Comparison of ENCODE assay signal across 18 cellular contexts in genomic region chr13:114090476-114090875, GRCh38. TPM values are rescaled to one million over a fixed set of nuclear protein-coding genes. Genes with fewer than 3 reads are reported as not detected.
DNase-seq lines count a peak whose midpoint lies in the region; ATAC-seq and TF ChIP-seq lines count a peak whose summit lies in the region.
"Had no signal": no experiment of that assay in that cellular context is flagged by ENCODE, and none has a peak within 500 bp of the region (broad histone marks: within the 10 kb centered on the region; RNA-seq: fewer than 3 reads in every experiment).

No MANE protein-coding gene starts in this region.

- no peaks in the 10 kb centered on the region for H3K27me3 ChIP-seq in Peyer's patch
- no peaks in the 10 kb centered on the region for H3K27me3 ChIP-seq in endodermal cell (ENCODE audit: control insufficient read depth, insufficient read depth, low read length, poor library complexity, severe bottlenecking)

- peaks cover 33% of the 10 kb centered on the region for H3K4me1 Mint-ChIP-seq in activated naive CD4-positive, alpha-beta T cell treated with anti-CD3 and anti-CD28 coated beads for 36 hours (ENCODE audit: low read depth)
- H3K4me1 Mint-ChIP-seq in activated naive CD4-positive, alpha-beta T cell treated with anti-CD3 and anti-CD28 coated beads, Interleukin-2, amount 10 ng/mL, durations not matched to agents 7 days and 5 days, result peaks cover 12% of the 10 kb centered on the region
- H3K4me1 Mint-ChIP-seq in endodermal cell, result peaks cover 7% of the 10 kb centered on the region
- peaks cover 22% of the 10 kb centered on the region for H3K4me1 Mint-ChIP-seq in stimulated activated effector memory CD8-positive, alpha-beta T cell treated with anti-CD3 and anti-CD28 coated beads, Interleukin-12 subunit alpha, Interleukin-12 subunit beta, amount 100 ng/mL, for 72 hours

- H3K4me3 ChIP-seq in Peyer's patch (no peak overlapping the region), endodermal cell (ENCODE audit: low read length) (no peak overlapping the region)
- H3K4me3 ChIP-seq: coronary artery, HAP-1, mucosa of descending colon, PC-9 had no signal

- H3K9me3 ChIP-seq in Peyer's patch, result no peaks in the 10 kb centered on the region
- H3K9me3 ChIP-seq in endodermal cell (ENCODE audit: control insufficient read depth, low read length), result peaks cover 31% of the 10 kb centered on the region

- no peak for ATAC-seq in stimulated activated effector memory CD8-positive, alpha-beta T cell treated with anti-CD3 and anti-CD28 coated beads, Interleukin-12 subunit alpha, Interleukin-12 subunit beta, amount 100 ng/mL, for 72 hours
- ATAC-seq in HG03521 (IDR thresholded peaks at IDR 0.05; ENCODE audit: unreplicated experiment), result no peak
- no peak for ATAC-seq in HG02588 (IDR thresholded peaks at IDR 0.05; ENCODE audit: unreplicated experiment)
- ATAC-seq: esophagus mucosa had no signal

- H3K36me3 ChIP-seq in Peyer's patch, result no peaks in the 10 kb centered on the region
- H3K36me3 ChIP-seq in endodermal cell (ENCODE audit: control insufficient read depth, insufficient read depth, low read length), result no peaks in the 10 kb centered on the region
- H3K36me3 ChIP-seq: HAP-1 had no signal

- H3K27me3 Mint-ChIP-seq in activated naive CD4-positive, alpha-beta T cell treated with anti-CD3 and anti-CD28 coated beads for 36 hours (ENCODE audit: low read depth), result no peaks in the 10 kb centered on the region
- no peaks in the 10 kb centered on the region for H3K27me3 Mint-ChIP-seq in activated naive CD4-positive, alpha-beta T cell treated with anti-CD3 and anti-CD28 coated beads, Interleukin-2, amount 10 ng/mL, durations not matched to agents 7 days and 5 days
- H3K27me3 Mint-ChIP-seq in endodermal cell (ENCODE audit: insufficient read depth), result peaks cover 3% of the 10 kb centered on the region

- no peak for DNase-seq in activated naive CD4-positive, alpha-beta T cell treated with anti-CD3 and anti-CD28 coated beads for 36 hours
- DNase-seq in activated naive CD4-positive, alpha-beta T cell treated with anti-CD3 and anti-CD28 coated beads, Interleukin-2, amount 10 ng/mL, durations not matched to agents 7 days and 5 days, result no peak
- DNase-seq in Peyer's patch, result peak; percentile 10 to 62 (median 51)
- peak; percentile 19 for DNase-seq in endodermal cell
- no peak for DNase-seq in stimulated activated effector memory CD8-positive, alpha-beta T cell treated with anti-CD3 and anti-CD28 coated beads, Interleukin-12 subunit alpha, Interleukin-12 subunit beta, amount 100 ng/mL, for 72 hours (ENCODE audit: low spot score in 2 of 2)
- DNase-seq in SKM-1 (lab: John Stamatoyannopoulos, UW; ENCODE audit: unreplicated experiment), result no peak
- DNase-seq: activated T-cell treated with anti-CD3 and anti-CD28 coated beads, Interleukin-2, amount 50 U/mL, for 4 hours; aorta; glutamatergic neuron; NCI-H1694 treated with DMSO at 0.1 percent for 48 hours; NCI-H524; PC-9 had no signal

- H3K9me3 Mint-ChIP-seq in activated naive CD4-positive, alpha-beta T cell treated with anti-CD3 and anti-CD28 coated beads for 36 hours, result peaks cover 40% of the 10 kb centered on the region
- H3K9me3 Mint-ChIP-seq in activated naive CD4-positive, alpha-beta T cell treated with anti-CD3 and anti-CD28 coated beads, Interleukin-2, amount 10 ng/mL, durations not matched to agents 7 days and 5 days, result peaks cover 46% of the 10 kb centered on the region
- peaks cover 42% of the 10 kb centered on the region for H3K9me3 Mint-ChIP-seq in endodermal cell
- peaks cover 18% of the 10 kb centered on the region for H3K9me3 Mint-ChIP-seq in stimulated activated effector memory CD8-positive, alpha-beta T cell treated with anti-CD3 and anti-CD28 coated beads, Interleukin-12 subunit alpha, Interleukin-12 subunit beta, amount 100 ng/mL, for 72 hours

- peaks cover 42% of the 10 kb centered on the region for H3K36me3 Mint-ChIP-seq in activated naive CD4-positive, alpha-beta T cell treated with anti-CD3 and anti-CD28 coated beads for 36 hours (ENCODE audit: low read depth)
- H3K36me3 Mint-ChIP-seq in activated naive CD4-positive, alpha-beta T cell treated with anti-CD3 and anti-CD28 coated beads, Interleukin-2, amount 10 ng/mL, durations not matched to agents 7 days and 5 days, result peaks cover 64% of the 10 kb centered on the region
- H3K36me3 Mint-ChIP-seq in endodermal cell (ENCODE audit: low read depth), result peaks cover 7% of the 10 kb centered on the region
- H3K36me3 Mint-ChIP-seq in stimulated activated effector memory CD8-positive, alpha-beta T cell treated with anti-CD3 and anti-CD28 coated beads, Interleukin-12 subunit alpha, Interleukin-12 subunit beta, amount 100 ng/mL, for 72 hours, result peaks cover 24% of the 10 kb centered on the region

- WGBS in endodermal cell (ENCODE audit: insufficient coverage in 1 of 2, insufficient read length in 1 of 2), 2 experiments, result 84 to 94% methylated on average over 8 to 11 of the region's 11 CpGs

- H3K27ac ChIP-seq in Peyer's patch (no peak overlapping the region), endodermal cell (ENCODE audit: low read depth, low read length) (no peak overlapping the region)
- H3K27ac ChIP-seq: coronary artery, PC-9 had no signal

- peak overlapping the region; percentile 73 for H3K27ac Mint-ChIP-seq in activated naive CD4-positive, alpha-beta T cell treated with anti-CD3 and anti-CD28 coated beads for 36 hours
- H3K27ac Mint-ChIP-seq in activated naive CD4-positive, alpha-beta T cell treated with anti-CD3 and anti-CD28 coated beads, Interleukin-2, amount 10 ng/mL, durations not matched to agents 7 days and 5 days, result no peak overlapping the region
- no peak overlapping the region for H3K27ac Mint-ChIP-seq in endodermal cell
- H3K27ac Mint-ChIP-seq in stimulated activated effector memory CD8-positive, alpha-beta T cell treated with anti-CD3 and anti-CD28 coated beads, Interleukin-12 subunit alpha, Interleukin-12 subunit beta, amount 100 ng/mL, for 72 hours, result peak overlapping the region; percentile 73

- no peak overlapping the region for H3K4me3 Mint-ChIP-seq in activated naive CD4-positive, alpha-beta T cell treated with anti-CD3 and anti-CD28 coated beads for 36 hours
- H3K4me3 Mint-ChIP-seq in activated naive CD4-positive, alpha-beta T cell treated with anti-CD3 and anti-CD28 coated beads, Interleukin-2, amount 10 ng/mL, durations not matched to agents 7 days and 5 days, result no peak overlapping the region
- no peak overlapping the region for H3K4me3 Mint-ChIP-seq in endodermal cell
- no peak overlapping the region for H3K4me3 Mint-ChIP-seq in stimulated activated effector memory CD8-positive, alpha-beta T cell treated with anti-CD3 and anti-CD28 coated beads, Interleukin-12 subunit alpha, Interleukin-12 subunit beta, amount 100 ng/mL, for 72 hours
- H3K4me3 Mint-ChIP-seq: activated T-cell treated with anti-CD3 and anti-CD28 coated beads, Interleukin-2, amount 50 U/mL, for 4 hours had no signal

- TF ChIP-seq CTCF in Peyer's patch (IDR thresholded peaks at IDR 0.05), result no peak
- no peak for TF ChIP-seq CTCF in endodermal cell (conservative IDR thresholded peaks at IDR 0.05)

- H3K9ac ChIP-seq in endodermal cell (ENCODE audit: extremely low read depth, low read length, poor library complexity, severe bottlenecking), result no peak overlapping the region

- intact Hi-C loops in activated naive CD4-positive, alpha-beta T cell treated with anti-CD3 and anti-CD28 coated beads for 36 hours (cut with micrococcal nuclease), result no loop called here

- CTCF ChIA-PET in activated naive CD4-positive, alpha-beta T cell treated with anti-CD3 and anti-CD28 coated beads for 36 hours (lab: Charles Lee), result no interaction called here
- CTCF ChIA-PET in activated naive CD4-positive, alpha-beta T cell treated with anti-CD3 and anti-CD28 coated beads, Interleukin-2, amount 10 ng/mL, durations not matched to agents 7 days and 5 days (lab: Charles Lee), result no interaction called here

- no peak for TF ChIP-seq POLR2A in Peyer's patch (IDR thresholded peaks at IDR 0.05)

- no peaks in the 10 kb centered on the region for H3K4me1 ChIP-seq in Peyer's patch
- no peaks in the 10 kb centered on the region for H3K4me1 ChIP-seq in endodermal cell (ENCODE audit: control insufficient read depth, insufficient read depth, low read length)
- H3K4me1 ChIP-seq: HAP-1 had no signal

RNA-seq across cellular contexts. Expression of gene RASA3, which starts 41.9 kb away (rescaled TPM):
- 10 to 100 TPM; 48.3 to 48.8 TPM for total RNA-seq in activated naive CD4-positive, alpha-beta T cell treated with anti-CD3 and anti-CD28 coated beads for 36 hours
- 10 to 100 TPM in 1 of 4 donors, 1 to 10 TPM in 3; 3.5 to 41.3 (median 6.9) TPM for total RNA-seq in Peyer's patch
- total RNA-seq in endodermal cell, result 10 to 100 TPM in 1 of 2 donors, 1 to 10 TPM in 1; 6.3 to 12.0 TPM
- polyA plus RNA-seq in endodermal cell (2013, experiment 1 of 2), result 27.0 TPM
- polyA plus RNA-seq in endodermal cell (2013, experiment 2 of 2), result 25.2 TPM

Comparison
In these comparisons a context has a peak if more than half of its experiments do, and no peak if none do; other contexts are left out.
1. H3K27ac Mint-ChIP-seq: peak in activated naive CD4-positive, alpha-beta T cell treated with anti-CD3 and anti-CD28 coated beads for 36 hours (single experiment) and stimulated activated effector memory CD8-positive, alpha-beta T cell treated with anti-CD3 and anti-CD28 coated beads, Interleukin-12 subunit alpha, Interleukin-12 subunit beta, amount 100 ng/mL, for 72 hours (single experiment); none in activated naive CD4-positive, alpha-beta T cell treated with anti-CD3 and anti-CD28 coated beads, Interleukin-2, amount 10 ng/mL, durations not matched to agents 7 days and 5 days (single experiment) and endodermal cell (single experiment).
2. DNase-seq: peak in Peyer's patch (3 of 3) and endodermal cell (single experiment); none in activated naive CD4-positive, alpha-beta T cell treated with anti-CD3 and anti-CD28 coated beads for 36 hours (single experiment), activated naive CD4-positive, alpha-beta T cell treated with anti-CD3 and anti-CD28 coated beads, Interleukin-2, amount 10 ng/mL, durations not matched to agents 7 days and 5 days (single experiment), stimulated activated effector memory CD8-positive, alpha-beta T cell treated with anti-CD3 and anti-CD28 coated beads, Interleukin-12 subunit alpha, Interleukin-12 subunit beta, amount 100 ng/mL, for 72 hours (0 of 2) and SKM-1 (single experiment).